Comparison of ENCODE assay signal across 14 cellular contexts in the genomic region with DNA sequence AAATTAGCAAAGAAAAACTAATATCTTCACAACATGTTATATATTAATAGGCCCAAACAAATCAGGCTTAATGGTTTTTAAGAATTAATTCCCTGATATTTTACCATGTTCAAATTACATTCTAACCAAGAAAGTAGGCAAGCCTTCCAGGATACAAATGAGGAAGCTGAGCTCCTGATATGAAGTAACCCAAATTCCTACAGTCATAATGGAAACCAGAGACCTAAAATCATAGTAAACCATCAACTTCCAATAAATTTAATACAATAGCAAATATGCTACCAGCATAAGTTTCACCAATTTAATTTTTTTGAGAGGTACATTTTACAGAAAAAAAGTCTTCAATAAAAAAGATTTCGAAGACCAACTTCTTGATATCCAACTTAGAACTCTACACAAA. TPM values are rescaled to one million over a fixed set of nuclear protein-coding genes. Genes with fewer than 3 reads are reported as not detected.
DNase-seq lines count a peak whose midpoint lies in the region; ATAC-seq, FAIRE-seq and TF ChIP-seq lines count a peak whose summit lies in the region.
"Had no signal": no experiment of that assay in that cellular context is flagged by ENCODE, and none has a peak within 500 bp of the region (broad histone marks: within the 10 kb centered on the region; RNA-seq: fewer than 3 reads in every experiment).

No MANE protein-coding gene starts in this region.

- no peak for TF ChIP-seq RAD21 in HCT116 (IDR thresholded peaks at IDR 0.05; ENCODE audit: low read depth)

- H3K4me3 ChIP-seq in HCT116 (replicated peaks in 1 of 2; ENCODE audit: low read depth in 1 of 2, low read length in 2 of 2) (peak overlapping the region; percentile 82 to 89), astrocyte of the spinal cord (ENCODE audit: low read depth, low read length) (peak overlapping the region; percentile 89)
- H3K4me3 ChIP-seq in CD4-positive, alpha-beta memory T cell (ENCODE audit: low read length in 2 of 2) = no peak overlapping the region

- H3K9me3 Mint-ChIP-seq in CD4-positive, alpha-beta memory T cell = no peaks in the 10 kb centered on the region
- H3K9me3 Mint-ChIP-seq: natural killer cell treated with Interleukin-12 subunit alpha and Interleukin-12 subunit beta and Interleukin-15 and Interleukin-18, amount 100 ng/mL, for 72 hours had no signal

- peaks cover 36 to 66% of the 10 kb centered on the region in 2 experiments for H3K36me3 ChIP-seq in HCT116 (ENCODE audit: control insufficient read depth in 1 of 2, insufficient read depth in 2 of 2, low read length in 2 of 2)
- H3K36me3 ChIP-seq in CD4-positive, alpha-beta memory T cell (ENCODE audit: insufficient read depth, low read length) = no peaks in the 10 kb centered on the region

- H3K27ac ChIP-seq in HCT116 (ENCODE audit: low read depth, low read length) = peak overlapping the region; percentile 99
- H3K27ac ChIP-seq in CD4-positive, alpha-beta memory T cell (ENCODE audit: low read depth, low read length) = no peak overlapping the region

- peaks cover 6 to 14% of the 10 kb centered on the region in 2 donors for H3K27me3 Mint-ChIP-seq in CD4-positive, alpha-beta memory T cell

- H3K79me2 ChIP-seq in HCT116 (ENCODE audit: insufficient read depth, low read length) = peaks cover 99% of the 10 kb centered on the region

- FAIRE-seq in A204.1 (lab: Jason Lieb, UNC) = peak; percentile 6

- DNase-seq in HCT116 (ENCODE audit: low read depth, low spot score) = no peak
- DNase-seq in astrocyte of the spinal cord (ENCODE audit: low read depth, low spot score) = peak; percentile 22
- DNase-seq in glomerular visceral epithelial cell (ENCODE audit: extremely low spot score) = peak; percentile 49
- DNase-seq in CD4-positive, alpha-beta memory T cell = no peak
- DNase-seq in mucosa of gallbladder (ENCODE audit: low spot score) = no peak
- DNase-seq in inferior parietal cortex (ENCODE audit: extremely low spot score) = no peak
- DNase-seq: MM.1S; NCI-H1930; stimulated activated CD4-positive, alpha-beta T cell treated with anti-CD3 and anti-CD28 coated beads, Interleukin-15, amount 100 ng/mL, for 24 hours; stimulated activated naive CD8-positive, alpha-beta T cell treated with anti-CD3 and anti-CD28 coated beads, Interleukin-15, Interleukin-2, amounts not matched to agents 100 U/mL and 50 U/mL, for 24 hours had no signal

- peaks cover 0 to 4% of the 10 kb centered on the region in 2 donors for H3K36me3 Mint-ChIP-seq in CD4-positive, alpha-beta memory T cell
- H3K36me3 Mint-ChIP-seq: memory B cell; natural killer cell treated with Interleukin-12 subunit alpha and Interleukin-12 subunit beta and Interleukin-15 and Interleukin-18, amount 100 ng/mL, for 72 hours had no signal

- POLR2A ChIA-PET in HCT116 (lab: Charles Lee) = interaction anchor here (1.5 to 11.7 kb wide), 5 partner anchors 25 to 88 kb away, joined by 3 to 310 read pairs (median 4); no protein-coding TSS in a partner anchor
- POLR2A ChIA-PET in CD4-positive, alpha-beta memory T cell (lab: Charles Lee; ENCODE audit: partially characterized antibody) = no interaction called here

- CTCF ChIA-PET in HCT116 (lab: Charles Lee) = interaction anchor here (1.3 kb wide), 1 partner anchor 94 kb away, joined by 3 read pairs; no protein-coding TSS in a partner anchor
- CTCF ChIA-PET in CD4-positive, alpha-beta memory T cell (lab: Charles Lee; ENCODE audit: partially characterized antibody) = no interaction called here

- TF ChIP-seq CTCF in HCT116 (IDR thresholded peaks at IDR 0.05 in 2 of 3, conservative IDR thresholded peaks at IDR 0.05 in 1 of 3; ENCODE audit: borderline replicate concordance in 1 of 3, insufficient read depth in 1 of 3, low read depth in 2 of 3, low read length in 2 of 3) (no peak), astrocyte of the spinal cord (IDR thresholded peaks at IDR 0.05; ENCODE audit: low read depth, low read length) (no peak)

- no peak for TF ChIP-seq POLR2A in HCT116 (IDR thresholded peaks at IDR 0.05; ENCODE audit: borderline replicate concordance, extremely low read depth, insufficient read depth, insufficient read length)

- H3K9me2 ChIP-seq in HCT116 (ENCODE audit: insufficient read depth) = no peaks in the 10 kb centered on the region

- peak overlapping the region; percentile 83 for H3K4me2 ChIP-seq in HCT116 (ENCODE audit: low read length)

- H3K4me1 Mint-ChIP-seq in CD4-positive, alpha-beta memory T cell = peaks cover 8 to 28% (median 11%) of the 10 kb centered on the region in 4 donors

- intact Hi-C loops in HCT116 (cut with micrococcal nuclease) = no loop called here
- intact Hi-C loops in CD4-positive, alpha-beta memory T cell (cut with micrococcal nuclease) = no loop called here

- peak overlapping the region; percentile 93 for H3K9ac ChIP-seq in HCT116 (ENCODE audit: low read length)

- H2AFZ ChIP-seq in HCT116 (ENCODE audit: low read depth, low read length, poor library complexity, severe bottlenecking) = no peak overlapping the region

- no peak overlapping the region for H3K4me3 Mint-ChIP-seq in CD4-positive, alpha-beta memory T cell
- H3K4me3 Mint-ChIP-seq: memory B cell; natural killer cell treated with Interleukin-12 subunit alpha and Interleukin-12 subunit beta and Interleukin-15 and Interleukin-18, amount 100 ng/mL, for 72 hours had no signal

- ATAC-seq in HCT116 (no peak), HG02885 (IDR thresholded peaks at IDR 0.05; ENCODE audit: poor library complexity, unreplicated experiment) (no peak)
- ATAC-seq: natural killer cell treated with Interleukin-12 subunit alpha and Interleukin-12 subunit beta and Interleukin-15 and Interleukin-18, amount 100 ng/mL, for 72 hours; stimulated activated naive CD8-positive, alpha-beta T cell treated with anti-CD3 and anti-CD28 coated beads, Interleukin-15, Interleukin-2, amounts not matched to agents 100 U/mL and 50 U/mL, for 24 hours had no signal

- peaks cover 29% of the 10 kb centered on the region; the same call in 1 of the 2 replicates for H4K20me1 ChIP-seq in HCT116 (ENCODE audit: insufficient read depth)

- in situ Hi-C loops in astrocyte of the spinal cord (cut with HindIII; ENCODE audit: low sequenced_read_pairs) = no loop called here

- H3K27ac Mint-ChIP-seq in CD4-positive, alpha-beta memory T cell = no peak overlapping the region
- H3K27ac Mint-ChIP-seq: memory B cell; natural killer cell treated with Interleukin-12 subunit alpha and Interleukin-12 subunit beta and Interleukin-15 and Interleukin-18, amount 100 ng/mL, for 72 hours had no signal

- BruUV-seq in HCT116 (replicated peaks; lab: Mats Ljungman, UMichigan) = no TSS peak

- H3K9me3 ChIP-seq in HCT116 (ENCODE audit: control insufficient read depth in 1 of 2, insufficient read depth in 1 of 2, low read depth in 1 of 2, low read length in 2 of 2) = no peaks in the 10 kb centered on the region
- no peaks in the 10 kb centered on the region for H3K9me3 ChIP-seq in CD4-positive, alpha-beta memory T cell (ENCODE audit: control insufficient read depth in 1 of 2, low read length in 2 of 2)

- peaks cover 52 to 67% of the 10 kb centered on the region in 2 experiments for H3K4me1 ChIP-seq in HCT116 (ENCODE audit: control insufficient read depth in 1 of 2, insufficient read depth in 2 of 2, low read length in 2 of 2)
- H3K4me1 ChIP-seq in CD4-positive, alpha-beta memory T cell (ENCODE audit: insufficient read depth, low read length) = peaks cover 8% of the 10 kb centered on the region

- RAD21 ChIA-PET in HCT116 (lab: Charles Lee; ENCODE audit: low non-redundant PET in 1 of 2, low total read pairs in 2 of 2, uncharacterized antibody in 2 of 2, unreplicated experiment in 2 of 2) = no interaction called here

- no peaks in the 10 kb centered on the region for H3K27me3 ChIP-seq in HCT116 (ENCODE audit: insufficient read depth, low read length)
- H3K27me3 ChIP-seq in CD4-positive, alpha-beta memory T cell (ENCODE audit: insufficient read depth, low read length) = peaks cover 8% of the 10 kb centered on the region

TF ChIP-seq in HCT116, 20 proteins besides CTCF, POLR2A, EP300 and RAD21:
- TF ChIP-seq CEBPB (IDR thresholded peaks at IDR 0.05; ENCODE audit: low read depth) (0 out of 2 replicates have a peak, but pooled peaks have one; percentile 15), SRF (IDR thresholded peaks at IDR 0.05; ENCODE audit: low read depth) (no peak), FOSL1 (IDR thresholded peaks at IDR 0.05; ENCODE audit: low read depth) (no peak), SP1 (IDR thresholded peaks at IDR 0.05; ENCODE audit: low read depth) (no peak)
- TF ChIP-seq, protein P1, sequence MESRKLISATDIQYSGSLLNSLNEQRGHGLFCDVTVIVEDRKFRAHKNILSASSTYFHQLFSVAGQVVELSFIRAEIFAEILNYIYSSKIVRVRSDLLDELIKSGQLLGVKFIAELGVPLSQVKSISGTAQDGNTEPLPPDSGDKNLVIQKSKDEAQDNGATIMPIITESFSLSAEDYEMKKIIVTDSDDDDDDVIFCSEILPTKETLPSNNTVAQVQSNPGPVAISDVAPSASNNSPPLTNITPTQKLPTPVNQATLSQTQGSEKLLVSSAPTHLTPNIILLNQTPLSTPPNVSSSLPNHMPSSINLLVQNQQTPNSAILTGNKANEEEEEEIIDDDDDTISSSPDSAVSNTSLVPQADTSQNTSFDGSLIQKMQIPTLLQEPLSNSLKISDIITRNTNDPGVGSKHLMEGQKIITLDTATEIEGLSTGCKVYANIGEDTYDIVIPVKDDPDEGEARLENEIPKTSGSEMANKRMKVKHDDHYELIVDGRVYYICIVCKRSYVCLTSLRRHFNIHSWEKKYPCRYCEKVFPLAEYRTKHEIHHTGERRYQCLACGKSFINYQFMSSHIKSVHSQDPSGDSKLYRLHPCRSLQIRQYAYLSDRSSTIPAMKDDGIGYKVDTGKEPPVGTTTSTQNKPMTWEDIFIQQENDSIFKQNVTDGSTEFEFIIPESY (IDR thresholded peaks at IDR 0.05; ENCODE audit: extremely low read depth, insufficient replicate concordance, low read length) = no peak

RNA-seq across cellular contexts. Expression of gene DCBLD2, which starts 3.8 kb away (rescaled TPM):
- total RNA-seq in HCT116 (2021; ENCODE audit: unreplicated experiment) (532 TPM), mucosa of gallbladder (23.2 TPM)
- polyA plus RNA-seq in HCT116 (2012) = 106 and 160 TPM in 2 replicates
- 1 to 10 TPM; 1.7 to 2.5 TPM for total RNA-seq in CD4-positive, alpha-beta memory T cell
- polyA plus RNA-seq in CD4-positive, alpha-beta memory T cell = 1 to 10 TPM in 1 of 2 donors, under 1 TPM in 1; 0.52 to 1.2 TPM

Comparison
In these comparisons a context has a peak if more than half of its experiments do, and no peak if none do; other contexts are left out.
1. DNase-seq: peak in astrocyte of the spinal cord (single experiment) and glomerular visceral epithelial cell (single experiment); none in HCT116 (single experiment), CD4-positive, alpha-beta memory T cell (0 of 5), mucosa of gallbladder (single experiment) and inferior parietal cortex (single experiment).
2. H3K4me3 ChIP-seq: peak in HCT116 (2 of 2) and astrocyte of the spinal cord (single experiment); none in CD4-positive, alpha-beta memory T cell (0 of 2).
3. RNA of gene DCBLD2, which starts 3.8 kb away (total RNA-seq): 532 TPM in HCT116 (single experiment); 23.2 TPM in mucosa of gallbladder (single experiment) and 1.7 to 2.5 TPM in CD4-positive, alpha-beta memory T cell; every median in the first group is over 10 times any median in the second.